Comparison of ENCODE assay signal across 2 cellular contexts in the genomic region with DNA sequence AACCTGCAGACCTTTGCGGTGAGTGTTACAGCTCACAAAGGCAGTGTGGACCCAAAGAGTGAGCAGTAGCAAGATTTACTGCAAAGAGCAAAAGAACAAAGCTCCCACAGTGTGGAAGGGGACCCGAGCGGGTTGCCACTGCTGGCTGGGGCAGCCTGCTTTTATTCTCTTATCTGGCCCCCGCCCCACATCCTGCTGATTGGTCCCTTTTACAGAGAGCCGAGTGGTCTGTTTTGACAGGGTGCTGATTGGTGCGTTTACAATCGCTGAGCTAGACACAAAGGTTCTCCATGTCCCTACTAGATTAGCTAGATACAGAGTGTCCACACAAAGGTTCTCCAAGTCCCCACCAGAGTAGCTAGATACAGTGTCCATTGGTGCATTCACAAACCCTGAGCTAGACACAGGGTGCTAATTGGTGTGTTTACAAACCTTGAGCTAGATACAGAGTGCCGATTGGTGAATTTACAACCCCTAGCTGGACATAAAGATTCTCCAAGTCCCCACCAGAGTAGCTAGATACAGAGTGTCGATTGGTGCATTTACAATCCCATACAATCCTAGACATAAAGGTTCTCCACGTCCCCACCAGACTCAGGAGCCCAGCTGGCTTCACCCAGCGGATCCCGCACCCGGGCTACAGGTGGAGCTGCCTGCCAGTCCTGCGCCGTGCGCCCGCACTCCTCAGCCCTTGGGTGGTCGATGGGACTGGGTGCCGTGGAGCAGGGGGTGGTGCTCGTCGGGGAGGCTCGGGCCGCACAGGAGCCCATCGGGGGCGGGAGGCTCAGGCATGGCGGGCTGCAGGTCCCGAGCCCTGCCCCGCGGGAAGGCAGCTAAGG.
TF ChIP-seq lines count a peak whose summit lies in the region.
"Not testable (repeated sequence)": the region's sequence is repeated elsewhere in the genome, so short reads cannot be mapped to it uniquely, and the experiment has no call there.

No MANE protein-coding gene starts in this region.

TF ChIP-seq in WTC11, 78 proteins besides CTCF, POLR2A, EP300 and RAD21:
- 0 out of 2 replicates have a peak, but pooled peaks have one; percentile 32 for TF ChIP-seq NFYB (CRISPR knock-in tag; conservative IDR thresholded peaks at IDR 0.05; ENCODE audit: low read depth)

TF ChIP-seq in HepG2, 621 proteins besides CTCF, POLR2A, EP300 and RAD21 (continues in another document):
- TF ChIP-seq ZNF546 (CRISPR knock-in tag; conservative IDR thresholded peaks at IDR 0.05) (0 out of 2 replicates have a peak, but pooled peaks have one; percentile 20), HOXA5 (CRISPR knock-in tag; IDR thresholded peaks at IDR 0.05) (0 out of 2 replicates have a peak, but pooled peaks have one; percentile 25), ELF3 (CRISPR knock-in tag; IDR thresholded peaks at IDR 0.05) (0 out of 2 replicates have a peak, but pooled peaks have one; percentile 15), ZNF335 (CRISPR knock-in tag; IDR thresholded peaks at IDR 0.05) (peak; percentile 82; the same call in 1 of the 2 replicates), MAFK (conservative IDR thresholded peaks at IDR 0.05 in 1 of 2, IDR thresholded peaks at IDR 0.05 in 1 of 2; ENCODE audit: low read length in 2 of 2) (peak in 1 of 2 experiments; percentile 39; a peak in 3 of 4 replicates), ZNF569 (CRISPR knock-in tag; IDR thresholded peaks at IDR 0.05; ENCODE audit: borderline replicate concordance) (peak; percentile 61; the same call in 1 of the 2 replicates), SAP130 (CRISPR knock-in tag; IDR thresholded peaks at IDR 0.05; ENCODE audit: low read depth) (peak; percentile 8; the same call in 1 of the 2 replicates), ZBTB38 (CRISPR knock-in tag; IDR thresholded peaks at IDR 0.05) (0 out of 2 replicates have a peak, but pooled peaks have one; percentile 55), ZNF777 (CRISPR knock-in tag; IDR thresholded peaks at IDR 0.05) (peak; percentile 76), WIZ (CRISPR knock-in tag; IDR thresholded peaks at IDR 0.05) (peak; percentile 50; the same call in 1 of the 2 replicates), ZMYM4 (CRISPR knock-in tag; IDR thresholded peaks at IDR 0.05) (peak; percentile 84), SP4 (CRISPR knock-in tag; IDR thresholded peaks at IDR 0.05) (peak; percentile 71; the same call in 1 of the 2 replicates), PHF21A (CRISPR knock-in tag; IDR thresholded peaks at IDR 0.05) (peak; percentile 47; the same call in 1 of the 2 replicates), MIER2 (CRISPR knock-in tag; IDR thresholded peaks at IDR 0.05) (0 out of 2 replicates have a peak, but pooled peaks have one; percentile 12), MAZ (CRISPR knock-in tag; IDR thresholded peaks at IDR 0.05; ENCODE audit: low read depth) (0 out of 2 replicates have a peak, but pooled peaks have one; percentile 2), PHF8 (CRISPR knock-in tag; IDR thresholded peaks at IDR 0.05) (peak; percentile 37), POLR2G (IDR thresholded peaks at IDR 0.05; ENCODE audit: low read depth, low read length) (peak; percentile 80), ZNF329 (CRISPR knock-in tag; IDR thresholded peaks at IDR 0.05; ENCODE audit: low read depth) (0 out of 2 replicates have a peak, but pooled peaks have one; percentile 28), ZNF558 (CRISPR knock-in tag; IDR thresholded peaks at IDR 0.05; ENCODE audit: borderline replicate concordance) (0 out of 2 replicates have a peak, but pooled peaks have one; percentile 5), TAF1 (CRISPR knock-in tag; IDR thresholded peaks at IDR 0.05) (peak; percentile 25), HOXA3 (CRISPR knock-in tag; IDR thresholded peaks at IDR 0.05) (0 out of 2 replicates have a peak, but pooled peaks have one; percentile 12), POLR2AphosphoS5 (IDR thresholded peaks at IDR 0.05; ENCODE audit: low read depth, low read length) (0 out of 2 replicates have a peak, but pooled peaks have one; percentile 33)
- TF ChIP-seq, protein P1, sequence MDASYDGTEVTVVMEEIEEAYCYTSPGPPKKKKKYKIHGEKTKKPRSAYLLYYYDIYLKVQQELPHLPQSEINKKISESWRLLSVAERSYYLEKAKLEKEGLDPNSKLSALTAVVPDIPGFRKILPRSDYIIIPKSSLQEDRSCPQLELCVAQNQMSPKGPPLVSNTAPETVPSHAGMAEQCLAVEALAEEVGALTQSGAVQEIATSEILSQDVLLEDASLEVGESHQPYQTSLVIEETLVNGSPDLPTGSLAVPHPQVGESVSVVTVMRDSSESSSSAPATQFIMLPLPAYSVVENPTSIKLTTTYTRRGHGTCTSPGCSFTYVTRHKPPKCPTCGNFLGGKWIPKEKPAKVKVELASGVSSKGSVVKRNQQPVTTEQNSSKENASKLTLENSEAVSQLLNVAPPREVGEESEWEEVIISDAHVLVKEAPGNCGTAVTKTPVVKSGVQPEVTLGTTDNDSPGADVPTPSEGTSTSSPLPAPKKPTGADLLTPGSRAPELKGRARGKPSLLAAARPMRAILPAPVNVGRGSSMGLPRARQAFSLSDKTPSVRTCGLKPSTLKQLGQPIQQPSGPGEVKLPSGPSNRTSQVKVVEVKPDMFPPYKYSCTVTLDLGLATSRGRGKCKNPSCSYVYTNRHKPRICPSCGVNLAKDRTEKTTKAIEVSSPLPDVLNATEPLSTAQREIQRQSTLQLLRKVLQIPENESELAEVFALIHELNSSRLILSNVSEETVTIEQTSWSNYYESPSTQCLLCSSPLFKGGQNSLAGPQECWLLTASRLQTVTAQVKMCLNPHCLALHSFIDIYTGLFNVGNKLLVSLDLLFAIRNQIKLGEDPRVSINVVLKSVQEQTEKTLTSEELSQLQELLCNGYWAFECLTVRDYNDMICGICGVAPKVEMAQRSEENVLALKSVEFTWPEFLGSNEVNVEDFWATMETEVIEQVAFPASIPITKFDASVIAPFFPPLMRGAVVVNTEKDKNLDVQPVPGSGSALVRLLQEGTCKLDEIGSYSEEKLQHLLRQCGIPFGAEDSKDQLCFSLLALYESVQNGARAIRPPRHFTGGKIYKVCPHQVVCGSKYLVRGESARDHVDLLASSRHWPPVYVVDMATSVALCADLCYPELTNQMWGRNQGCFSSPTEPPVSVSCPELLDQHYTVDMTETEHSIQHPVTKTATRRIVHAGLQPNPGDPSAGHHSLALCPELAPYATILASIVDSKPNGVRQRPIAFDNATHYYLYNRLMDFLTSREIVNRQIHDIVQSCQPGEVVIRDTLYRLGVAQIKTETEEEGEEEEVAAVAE (CRISPR knock-in tag; IDR thresholded peaks at IDR 0.05; ENCODE audit: borderline replicate concordance) = peak; percentile 90
- TF ChIP-seq, protein P2, sequence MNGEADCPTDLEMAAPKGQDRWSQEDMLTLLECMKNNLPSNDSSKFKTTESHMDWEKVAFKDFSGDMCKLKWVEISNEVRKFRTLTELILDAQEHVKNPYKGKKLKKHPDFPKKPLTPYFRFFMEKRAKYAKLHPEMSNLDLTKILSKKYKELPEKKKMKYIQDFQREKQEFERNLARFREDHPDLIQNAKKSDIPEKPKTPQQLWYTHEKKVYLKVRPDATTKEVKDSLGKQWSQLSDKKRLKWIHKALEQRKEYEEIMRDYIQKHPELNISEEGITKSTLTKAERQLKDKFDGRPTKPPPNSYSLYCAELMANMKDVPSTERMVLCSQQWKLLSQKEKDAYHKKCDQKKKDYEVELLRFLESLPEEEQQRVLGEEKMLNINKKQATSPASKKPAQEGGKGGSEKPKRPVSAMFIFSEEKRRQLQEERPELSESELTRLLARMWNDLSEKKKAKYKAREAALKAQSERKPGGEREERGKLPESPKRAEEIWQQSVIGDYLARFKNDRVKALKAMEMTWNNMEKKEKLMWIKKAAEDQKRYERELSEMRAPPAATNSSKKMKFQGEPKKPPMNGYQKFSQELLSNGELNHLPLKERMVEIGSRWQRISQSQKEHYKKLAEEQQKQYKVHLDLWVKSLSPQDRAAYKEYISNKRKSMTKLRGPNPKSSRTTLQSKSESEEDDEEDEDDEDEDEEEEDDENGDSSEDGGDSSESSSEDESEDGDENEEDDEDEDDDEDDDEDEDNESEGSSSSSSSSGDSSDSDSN (CRISPR knock-in tag; IDR thresholded peaks at IDR 0.05) = peak; percentile 56
- TF ChIP-seq, protein P3, sequence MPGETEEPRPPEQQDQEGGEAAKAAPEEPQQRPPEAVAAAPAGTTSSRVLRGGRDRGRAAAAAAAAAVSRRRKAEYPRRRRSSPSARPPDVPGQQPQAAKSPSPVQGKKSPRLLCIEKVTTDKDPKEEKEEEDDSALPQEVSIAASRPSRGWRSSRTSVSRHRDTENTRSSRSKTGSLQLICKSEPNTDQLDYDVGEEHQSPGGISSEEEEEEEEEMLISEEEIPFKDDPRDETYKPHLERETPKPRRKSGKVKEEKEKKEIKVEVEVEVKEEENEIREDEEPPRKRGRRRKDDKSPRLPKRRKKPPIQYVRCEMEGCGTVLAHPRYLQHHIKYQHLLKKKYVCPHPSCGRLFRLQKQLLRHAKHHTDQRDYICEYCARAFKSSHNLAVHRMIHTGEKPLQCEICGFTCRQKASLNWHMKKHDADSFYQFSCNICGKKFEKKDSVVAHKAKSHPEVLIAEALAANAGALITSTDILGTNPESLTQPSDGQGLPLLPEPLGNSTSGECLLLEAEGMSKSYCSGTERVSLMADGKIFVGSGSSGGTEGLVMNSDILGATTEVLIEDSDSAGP (CRISPR knock-in tag; IDR thresholded peaks at IDR 0.05; ENCODE audit: borderline replicate concordance) = peak; percentile 34; the same call in 1 of the 2 replicates
- TF ChIP-seq, protein P4, sequence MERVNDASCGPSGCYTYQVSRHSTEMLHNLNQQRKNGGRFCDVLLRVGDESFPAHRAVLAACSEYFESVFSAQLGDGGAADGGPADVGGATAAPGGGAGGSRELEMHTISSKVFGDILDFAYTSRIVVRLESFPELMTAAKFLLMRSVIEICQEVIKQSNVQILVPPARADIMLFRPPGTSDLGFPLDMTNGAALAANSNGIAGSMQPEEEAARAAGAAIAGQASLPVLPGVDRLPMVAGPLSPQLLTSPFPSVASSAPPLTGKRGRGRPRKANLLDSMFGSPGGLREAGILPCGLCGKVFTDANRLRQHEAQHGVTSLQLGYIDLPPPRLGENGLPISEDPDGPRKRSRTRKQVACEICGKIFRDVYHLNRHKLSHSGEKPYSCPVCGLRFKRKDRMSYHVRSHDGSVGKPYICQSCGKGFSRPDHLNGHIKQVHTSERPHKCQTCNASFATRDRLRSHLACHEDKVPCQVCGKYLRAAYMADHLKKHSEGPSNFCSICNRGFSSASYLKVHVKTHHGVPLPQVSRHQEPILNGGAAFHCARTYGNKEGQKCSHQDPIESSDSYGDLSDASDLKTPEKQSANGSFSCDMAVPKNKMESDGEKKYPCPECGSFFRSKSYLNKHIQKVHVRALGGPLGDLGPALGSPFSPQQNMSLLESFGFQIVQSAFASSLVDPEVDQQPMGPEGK (CRISPR knock-in tag; IDR thresholded peaks at IDR 0.05) = peak; percentile 23; the same call in 1 of the 2 replicates
- TF ChIP-seq, protein P5, sequence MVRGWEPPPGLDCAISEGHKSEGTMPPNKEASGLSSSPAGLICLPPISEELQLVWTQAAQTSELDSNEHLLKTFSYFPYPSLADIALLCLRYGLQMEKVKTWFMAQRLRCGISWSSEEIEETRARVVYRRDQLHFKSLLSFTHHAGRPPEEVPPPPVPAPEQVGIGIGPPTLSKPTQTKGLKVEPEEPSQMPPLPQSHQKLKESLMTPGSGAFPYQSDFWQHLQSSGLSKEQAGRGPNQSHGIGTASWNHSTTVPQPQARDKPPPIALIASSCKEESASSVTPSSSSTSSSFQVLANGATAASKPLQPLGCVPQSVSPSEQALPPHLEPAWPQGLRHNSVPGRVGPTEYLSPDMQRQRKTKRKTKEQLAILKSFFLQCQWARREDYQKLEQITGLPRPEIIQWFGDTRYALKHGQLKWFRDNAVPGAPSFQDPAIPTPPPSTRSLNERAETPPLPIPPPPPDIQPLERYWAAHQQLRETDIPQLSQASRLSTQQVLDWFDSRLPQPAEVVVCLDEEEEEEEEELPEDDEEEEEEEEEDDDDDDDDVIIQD (CRISPR knock-in tag; IDR thresholded peaks at IDR 0.05; ENCODE audit: low read depth) = peak; percentile 54; the same call in 1 of the 2 replicates
- TF ChIP-seq, protein P6, sequence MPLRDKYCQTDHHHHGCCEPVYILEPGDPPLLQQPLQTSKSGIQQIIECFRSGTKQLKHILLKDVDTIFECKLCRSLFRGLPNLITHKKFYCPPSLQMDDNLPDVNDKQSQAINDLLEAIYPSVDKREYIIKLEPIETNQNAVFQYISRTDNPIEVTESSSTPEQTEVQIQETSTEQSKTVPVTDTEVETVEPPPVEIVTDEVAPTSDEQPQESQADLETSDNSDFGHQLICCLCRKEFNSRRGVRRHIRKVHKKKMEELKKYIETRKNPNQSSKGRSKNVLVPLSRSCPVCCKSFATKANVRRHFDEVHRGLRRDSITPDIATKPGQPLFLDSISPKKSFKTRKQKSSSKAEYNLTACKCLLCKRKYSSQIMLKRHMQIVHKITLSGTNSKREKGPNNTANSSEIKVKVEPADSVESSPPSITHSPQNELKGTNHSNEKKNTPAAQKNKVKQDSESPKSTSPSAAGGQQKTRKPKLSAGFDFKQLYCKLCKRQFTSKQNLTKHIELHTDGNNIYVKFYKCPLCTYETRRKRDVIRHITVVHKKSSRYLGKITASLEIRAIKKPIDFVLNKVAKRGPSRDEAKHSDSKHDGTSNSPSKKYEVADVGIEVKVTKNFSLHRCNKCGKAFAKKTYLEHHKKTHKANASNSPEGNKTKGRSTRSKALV (CRISPR knock-in tag; IDR thresholded peaks at IDR 0.05) = 0 out of 2 replicates have a peak, but pooled peaks have one; percentile 60
- TF ChIP-seq MAZ (IDR thresholded peaks at IDR 0.05; ENCODE audit: borderline replicate concordance, low read depth, low read length) = not testable (repeated sequence)
- TF ChIP-seq, protein P7, sequence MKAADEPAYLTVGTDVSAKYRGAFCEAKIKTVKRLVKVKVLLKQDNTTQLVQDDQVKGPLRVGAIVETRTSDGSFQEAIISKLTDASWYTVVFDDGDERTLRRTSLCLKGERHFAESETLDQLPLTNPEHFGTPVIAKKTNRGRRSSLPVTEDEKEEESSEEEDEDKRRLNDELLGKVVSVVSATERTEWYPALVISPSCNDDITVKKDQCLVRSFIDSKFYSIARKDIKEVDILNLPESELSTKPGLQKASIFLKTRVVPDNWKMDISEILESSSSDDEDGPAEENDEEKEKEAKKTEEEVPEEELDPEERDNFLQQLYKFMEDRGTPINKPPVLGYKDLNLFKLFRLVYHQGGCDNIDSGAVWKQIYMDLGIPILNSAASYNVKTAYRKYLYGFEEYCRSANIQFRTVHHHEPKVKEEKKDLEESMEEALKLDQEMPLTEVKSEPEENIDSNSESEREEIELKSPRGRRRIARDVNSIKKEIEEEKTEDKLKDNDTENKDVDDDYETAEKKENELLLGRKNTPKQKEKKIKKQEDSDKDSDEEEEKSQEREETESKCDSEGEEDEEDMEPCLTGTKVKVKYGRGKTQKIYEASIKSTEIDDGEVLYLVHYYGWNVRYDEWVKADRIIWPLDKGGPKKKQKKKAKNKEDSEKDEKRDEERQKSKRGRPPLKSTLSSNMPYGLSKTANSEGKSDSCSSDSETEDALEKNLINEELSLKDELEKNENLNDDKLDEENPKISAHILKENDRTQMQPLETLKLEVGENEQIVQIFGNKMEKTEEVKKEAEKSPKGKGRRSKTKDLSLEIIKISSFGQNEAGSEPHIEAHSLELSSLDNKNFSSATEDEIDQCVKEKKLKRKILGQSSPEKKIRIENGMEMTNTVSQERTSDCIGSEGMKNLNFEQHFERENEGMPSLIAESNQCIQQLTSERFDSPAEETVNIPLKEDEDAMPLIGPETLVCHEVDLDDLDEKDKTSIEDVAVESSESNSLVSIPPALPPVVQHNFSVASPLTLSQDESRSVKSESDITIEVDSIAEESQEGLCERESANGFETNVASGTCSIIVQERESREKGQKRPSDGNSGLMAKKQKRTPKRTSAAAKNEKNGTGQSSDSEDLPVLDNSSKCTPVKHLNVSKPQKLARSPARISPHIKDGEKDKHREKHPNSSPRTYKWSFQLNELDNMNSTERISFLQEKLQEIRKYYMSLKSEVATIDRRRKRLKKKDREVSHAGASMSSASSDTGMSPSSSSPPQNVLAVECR (CRISPR knock-in tag; IDR thresholded peaks at IDR 0.05; ENCODE audit: borderline replicate concordance) = peak; percentile 9; the same call in 1 of the 2 replicates
